In genomic region chr9:70589571-70590263, GRCh38 we compare ENCODE assay signal across 13 cellular contexts.
DNase-seq lines count a peak whose midpoint lies in the region; ATAC-seq and TF ChIP-seq lines count a peak whose summit lies in the region.
"Had no signal": no experiment of that assay in that cellular context is flagged by ENCODE, and none has a peak within 500 bp of the region (broad histone marks: within the 10 kb centered on the region; RNA-seq: fewer than 3 reads in every experiment).

No MANE protein-coding gene starts in this region.

- TF ChIP-seq CTCF in esophagus squamous epithelium (IDR thresholded peaks at IDR 0.05) (no peak), mucosa of descending colon (IDR thresholded peaks at IDR 0.05) (no peak), tibial artery (IDR thresholded peaks at IDR 0.05) (peak in 1 of 2 experiments; percentile 11)

- peak overlapping the region in 1 of 4 donors; percentile 29 for H3K4me3 ChIP-seq in esophagus squamous epithelium
- H3K4me3 ChIP-seq in mucosa of descending colon = no peak overlapping the region
- peak overlapping the region in 1 of 2 donors; percentile 11 for H3K4me3 ChIP-seq in tibial artery

- H3K27ac Mint-ChIP-seq in stimulated activated naive B cell treated with anti-CD40 and anti-IgM and Interleukin-4, amounts not matched to agents 10 μg/mL and 1 μg/mL and 100 μg/mL, for 72 hours = no peak overlapping the region
- H3K27ac Mint-ChIP-seq: activated CD4-positive, alpha-beta T cell treated with anti-CD3 and anti-CD28 coated beads, Interleukin-2, amount 10 ng/mL, durations not matched to agents 7 days and 5 days; activated naive CD8-positive, alpha-beta T cell had no signal

- peak overlapping the region; percentile 51 to 88 (median 81) for H3K27ac ChIP-seq in esophagus squamous epithelium
- peak overlapping the region; percentile 79 for H3K27ac ChIP-seq in tibial artery

- peak; percentile 66 for DNase-seq in RPMI7951 (ENCODE audit: low read depth)
- no peak for DNase-seq in esophagus squamous epithelium (lab: John Stamatoyannopoulos, UW)
- DNase-seq in mucosa of descending colon = no peak
- DNase-seq in tibial artery = peak; percentile 78 to 85
- DNase-seq in stimulated activated naive B cell treated with anti-CD40 and anti-IgM and Interleukin-4, amounts not matched to agents 10 μg/mL and 1 μg/mL and 100 μg/mL, for 72 hours = no peak
- DNase-seq in germinal center (ENCODE audit: low spot score) = no peak
- DNase-seq: activated CD4-positive, alpha-beta T cell treated with anti-CD3 and anti-CD28 coated beads, Interleukin-2, amount 10 ng/mL, durations not matched to agents 7 days and 5 days; hypothalamus; NCI-H2081; nucleus accumbens had no signal

- H3K36me3 Mint-ChIP-seq in stimulated activated naive B cell treated with anti-CD40 and anti-IgM and Interleukin-4, amounts not matched to agents 10 μg/mL and 1 μg/mL and 100 μg/mL, for 72 hours = no peaks in the 10 kb centered on the region
- H3K36me3 Mint-ChIP-seq: activated naive CD8-positive, alpha-beta T cell had no signal

- H3K4me1 Mint-ChIP-seq in stimulated activated naive B cell treated with anti-CD40 and anti-IgM and Interleukin-4, amounts not matched to agents 10 μg/mL and 1 μg/mL and 100 μg/mL, for 72 hours = no peaks in the 10 kb centered on the region
- H3K4me1 Mint-ChIP-seq: activated CD4-positive, alpha-beta T cell treated with anti-CD3 and anti-CD28 coated beads, Interleukin-2, amount 10 ng/mL, durations not matched to agents 7 days and 5 days had no signal

- H3K36me3 ChIP-seq in esophagus squamous epithelium (no peaks in the 10 kb centered on the region), mucosa of descending colon (ENCODE audit: low read depth) (no peaks in the 10 kb centered on the region), tibial artery (no peaks in the 10 kb centered on the region)

- peaks cover 15 to 23% of the 10 kb centered on the region in 2 donors for H3K27me3 Mint-ChIP-seq in stimulated activated naive B cell treated with anti-CD40 and anti-IgM and Interleukin-4, amounts not matched to agents 10 μg/mL and 1 μg/mL and 100 μg/mL, for 72 hours
- H3K27me3 Mint-ChIP-seq: activated CD4-positive, alpha-beta T cell treated with anti-CD3 and anti-CD28 coated beads, Interleukin-2, amount 10 ng/mL, durations not matched to agents 7 days and 5 days; activated naive CD8-positive, alpha-beta T cell had no signal

- ATAC-seq in mucosa of descending colon (peak; percentile 13), GM21737 (IDR thresholded peaks at IDR 0.05; ENCODE audit: unreplicated experiment) (no peak), HG03097 (IDR thresholded peaks at IDR 0.05; ENCODE audit: low FRiP score, unreplicated experiment) (no peak)
- ATAC-seq in stimulated activated naive B cell treated with anti-CD40 and anti-IgM and Interleukin-4, amounts not matched to agents 10 μg/mL and 1 μg/mL and 100 μg/mL, for 72 hours (replicated peaks) = no peak

- no peaks in the 10 kb centered on the region for H3K9me3 Mint-ChIP-seq in stimulated activated naive B cell treated with anti-CD40 and anti-IgM and Interleukin-4, amounts not matched to agents 10 μg/mL and 1 μg/mL and 100 μg/mL, for 72 hours

- H3K9me3 ChIP-seq in esophagus squamous epithelium = no peaks in the 10 kb centered on the region
- H3K9me3 ChIP-seq in mucosa of descending colon = no peaks in the 10 kb centered on the region
- H3K9me3 ChIP-seq in tibial artery = no peaks in the 10 kb centered on the region

- H3K4me3 Mint-ChIP-seq in stimulated activated naive B cell treated with anti-CD40 and anti-IgM and Interleukin-4, amounts not matched to agents 10 μg/mL and 1 μg/mL and 100 μg/mL, for 72 hours = no peak overlapping the region
- H3K4me3 Mint-ChIP-seq: activated CD4-positive, alpha-beta T cell treated with anti-CD3 and anti-CD28 coated beads, Interleukin-2, amount 10 ng/mL, durations not matched to agents 7 days and 5 days; activated naive CD8-positive, alpha-beta T cell had no signal

- no peak for TF ChIP-seq POLR2A in esophagus squamous epithelium (IDR thresholded peaks at IDR 0.05)

- intact Hi-C loops in esophagus squamous epithelium (cut with DNase I) = no loop called here
- intact Hi-C loops in mucosa of descending colon (cut with DNase I, micrococcal nuclease) = loop anchor here in 1 of 2 donors (10.0 kb wide), 1 partner anchor 175 kb away; the partner anchor contains the start of gene KLF9
- intact Hi-C loops in tibial artery (cut with DNase I; ENCODE audit: low total_unique reads) = loop anchor here (5.0 kb wide), 1 partner anchor 177 kb away; the partner anchor contains the start of gene KLF9

- 45 to 70% methylated on average over 7 of the region's 7 CpGs for WGBS in esophagus squamous epithelium, 2 donors

- H3K27me3 ChIP-seq in esophagus squamous epithelium (no peaks in the 10 kb centered on the region), tibial artery (no peaks in the 10 kb centered on the region)

- H3K4me1 ChIP-seq in esophagus squamous epithelium (peaks cover 0 to 45% (median 19%) of the 10 kb centered on the region in 3 donors), mucosa of descending colon (ENCODE audit: low read depth) (no peaks in the 10 kb centered on the region), tibial artery (peaks cover 0 to 73% (median 38%) of the 10 kb centered on the region in 4 donors)

Comparison
In these comparisons a context has a peak if more than half of its experiments do, and no peak if none do; other contexts are left out.
1. DNase-seq: peak in RPMI7951 (single experiment) and tibial artery (2 of 2); none in esophagus squamous epithelium (single experiment), mucosa of descending colon (0 of 3), stimulated activated naive B cell treated with anti-CD40 and anti-IgM and Interleukin-4, amounts not matched to agents 10 μg/mL and 1 μg/mL and 100 μg/mL, for 72 hours (single experiment) and germinal center (single experiment).